ENCODE assay signal across 9 cellular contexts in genomic region chr11:102046841-102047240, GRCh38. TPM values are rescaled to one million over a fixed set of nuclear protein-coding genes. Genes with fewer than 3 reads are reported as not detected.
A peak's percentile ranks its signal among the peaks of the same experiment; 100 is the strongest.
DNase-seq lines count a peak whose midpoint lies in the region; ATAC-seq, FAIRE-seq and TF ChIP-seq lines count a peak whose summit lies in the region.
"Had no signal": no experiment of that assay in that cellular context is flagged by ENCODE, and none has a peak within 500 bp of the region (broad histone marks: within the 10 kb centered on the region; RNA-seq: fewer than 3 reads in every experiment).

No MANE protein-coding gene starts in this region.

- no peaks in the 10 kb centered on the region for H3K36me3 Mint-ChIP-seq in neural progenitor cell

- H3K4me1 ChIP-seq in PC-3 (ENCODE audit: insufficient read depth, low read length) (no peaks in the 10 kb centered on the region), endothelial cell of umbilical vein (ENCODE audit: control insufficient read depth, extremely low read depth, insufficient read depth, low read length) (peaks cover 15% of the 10 kb centered on the region), neural progenitor cell (no peaks in the 10 kb centered on the region)

- H3K9me2 ChIP-seq in PC-3 (replicated peaks; ENCODE audit: low read length): no peaks in the 10 kb centered on the region

- peak overlapping the region; percentile 97 for H3K4me2 ChIP-seq in PC-3 (ENCODE audit: low read length)
- peak overlapping the region; percentile 76 for H3K4me2 ChIP-seq in endothelial cell of umbilical vein (ENCODE audit: insufficient read depth, low read length)
- H3K4me2 ChIP-seq in neural progenitor cell: peak overlapping the region; percentile 72

- TF ChIP-seq CTCF in AG09319 (IDR thresholded peaks at IDR 0.05; ENCODE audit: low read depth, low read length) (no peak), PC-3 (conservative IDR thresholded peaks at IDR 0.05; ENCODE audit: low read depth, low read length) (no peak), endothelial cell of umbilical vein (IDR thresholded peaks at IDR 0.05; ENCODE audit: extremely low read depth in 1 of 2, insufficient read depth in 1 of 2, low read depth in 1 of 2, low read length in 2 of 2) (no peak), neural progenitor cell (IDR thresholded peaks at IDR 0.05) (no peak)

- no peaks in the 10 kb centered on the region for H3K36me3 ChIP-seq in PC-3 (ENCODE audit: low read depth, low read length)
- H3K36me3 ChIP-seq in endothelial cell of umbilical vein (ENCODE audit: control insufficient read depth in 2 of 2, extremely low read depth in 1 of 2, insufficient read depth in 2 of 2, low read length in 2 of 2): no peaks in the 10 kb centered on the region
- H3K36me3 ChIP-seq in neural progenitor cell: no peaks in the 10 kb centered on the region

- H3K27ac ChIP-seq in PC-3 (ENCODE audit: low read length): no peak overlapping the region
- H3K27ac ChIP-seq in endothelial cell of umbilical vein (ENCODE audit: insufficient read depth, low read depth, low read length): no peak overlapping the region
- H3K27ac ChIP-seq in neural progenitor cell: no peak overlapping the region

- H3K4me3 Mint-ChIP-seq in neural progenitor cell: peak overlapping the region; percentile 80

- H3K4me3 ChIP-seq in PC-3 (ENCODE audit: low read length): peak overlapping the region; percentile 78
- peak overlapping the region in 2 of 3 experiments; percentile 42 to 60 for H3K4me3 ChIP-seq in endothelial cell of umbilical vein (replicated peaks in 1 of 3; ENCODE audit: insufficient read depth in 1 of 3, low read depth in 1 of 3, low read length in 3 of 3)
- H3K4me3 ChIP-seq in neural progenitor cell: peak overlapping the region; percentile 40

- H4K20me1 ChIP-seq in PC-3 (ENCODE audit: low read length): no peaks in the 10 kb centered on the region
- H4K20me1 ChIP-seq in endothelial cell of umbilical vein (replicated peaks; ENCODE audit: control insufficient read depth, extremely low read depth, insufficient read depth, low read length): no peaks in the 10 kb centered on the region
- H4K20me1 ChIP-seq in neural progenitor cell (ENCODE audit: low read depth): no peaks in the 10 kb centered on the region

- H3K9me3 Mint-ChIP-seq in neural progenitor cell: peaks cover 3% of the 10 kb centered on the region

- no peaks in the 10 kb centered on the region for H3K27me3 Mint-ChIP-seq in neural progenitor cell (ENCODE audit: insufficient read depth, low read depth)

- no peak overlapping the region for H3K27ac Mint-ChIP-seq in neural progenitor cell

- H3K9ac ChIP-seq in PC-3 (ENCODE audit: low read length) (peak overlapping the region; percentile 53), endothelial cell of umbilical vein (replicated peaks; ENCODE audit: extremely low read depth, insufficient read depth, low read length) (no peak overlapping the region), neural progenitor cell (no peak overlapping the region)

- FAIRE-seq in endothelial cell of umbilical vein (lab: Jason Lieb, UNC): peak; percentile 18
- no peak for FAIRE-seq in GM12892 (lab: Jason Lieb, UNC)
- FAIRE-seq: colon had no signal

- no peaks in the 10 kb centered on the region for H3K27me3 ChIP-seq in PC-3 (ENCODE audit: low read length)
- no peaks in the 10 kb centered on the region for H3K27me3 ChIP-seq in endothelial cell of umbilical vein (ENCODE audit: control insufficient read depth in 2 of 2, insufficient read depth in 2 of 2, low read length in 2 of 2)
- peaks cover 7% of the 10 kb centered on the region for H3K27me3 ChIP-seq in neural progenitor cell

- dilution Hi-C loops in endothelial cell of umbilical vein (cut with MboI; ENCODE audit: extremely low pct_ligation_motif_present, low sequenced_read_pairs): no loop called here

- H3K79me2 ChIP-seq in PC-3 (ENCODE audit: low read length) (no peaks in the 10 kb centered on the region), endothelial cell of umbilical vein (ENCODE audit: control insufficient read depth, insufficient read depth, low read length) (no peaks in the 10 kb centered on the region), neural progenitor cell (ENCODE audit: low read depth) (no peaks in the 10 kb centered on the region)

- TSS peak; percentile 57 for BruUV-seq in PC-3 (replicated peaks; lab: Mats Ljungman, UMichigan)
- no TSS peak for BruUV-seq in endothelial cell of umbilical vein (replicated peaks; lab: Mats Ljungman, UMichigan)

- H3K4me1 Mint-ChIP-seq in neural progenitor cell: peaks cover 14% of the 10 kb centered on the region

- DNase-seq in AG09319 (ENCODE audit: extremely low read depth, low read depth) (peak; percentile 14), PC-3 (no peak), endothelial cell of umbilical vein (ENCODE audit: low read depth, low spot score) (no peak), neural progenitor cell (ENCODE audit: low spot score) (no peak), GM12892 (ENCODE audit: insufficient read length) (no peak), NCI-H524 (lab: John Stamatoyannopoulos, UW) (no peak), Kasumi-1 (lab: John Stamatoyannopoulos, UW) (no peak), NCI-H446 (lab: John Stamatoyannopoulos, UW) (no peak)

- ATAC-seq in PC-3: no peak

- CTCF ChIA-PET in PC-3 (lab: Charles Lee): no interaction called here
- CTCF ChIA-PET in endothelial cell of umbilical vein (lab: Charles Lee): interaction anchor here (0.7 to 1.7 kb wide), 2 partner anchors 39 to 177 kb away, joined by 3 to 6 read pairs; no protein-coding TSS in a partner anchor

- H2AFZ ChIP-seq in PC-3 (ENCODE audit: low read length): peak overlapping the region; percentile 97
- H2AFZ ChIP-seq in endothelial cell of umbilical vein (ENCODE audit: low read depth, low read length): peak overlapping the region; percentile 91
- peak overlapping the region; percentile 92 for H2AFZ ChIP-seq in neural progenitor cell (replicated peaks)

- no peak for TF ChIP-seq POLR2A in endothelial cell of umbilical vein (IDR thresholded peaks at IDR 0.05; ENCODE audit: low read depth, low read length)
- no peak for TF ChIP-seq POLR2A in GM12892 (IDR thresholded peaks at IDR 0.05; ENCODE audit: low read depth, low read length)

- POLR2A ChIA-PET in PC-3 (lab: Charles Lee; ENCODE audit: unreplicated experiment) (no interaction called here), endothelial cell of umbilical vein (lab: Charles Lee) (no interaction called here)

- intact Hi-C loops in PC-3 (cut with micrococcal nuclease): loop anchor here (1.0 kb wide), 1 partner anchor 63 kb away; the partner anchor contains the start of gene YAP1
- intact Hi-C loops in endothelial cell of umbilical vein (cut with micrococcal nuclease): no loop called here

- H3K9me3 ChIP-seq in PC-3 (ENCODE audit: low read length) (no peaks in the 10 kb centered on the region), endothelial cell of umbilical vein (replicated peaks; ENCODE audit: control insufficient read depth, insufficient read depth, low read length) (no peaks in the 10 kb centered on the region), neural progenitor cell (ENCODE audit: low read depth) (no peaks in the 10 kb centered on the region)

- H3K9me1 ChIP-seq in endothelial cell of umbilical vein (replicated peaks; ENCODE audit: control insufficient read depth, extremely low read depth, insufficient read depth, low read length): no peaks in the 10 kb centered on the region

- no peaks in the 10 kb centered on the region for H3F3A ChIP-seq in PC-3 (ENCODE audit: low read length, unreplicated experiment)
- H3F3A ChIP-seq in neural progenitor cell (ENCODE audit: low read depth): no peaks in the 10 kb centered on the region

TF ChIP-seq in endothelial cell of umbilical vein, 7 proteins besides CTCF, POLR2A, EP300 and RAD21:
- no peak for TF ChIP-seq FOS (IDR thresholded peaks at IDR 0.05; ENCODE audit: borderline replicate concordance, insufficient read depth, low read length)
- no peak for TF ChIP-seq JUN (IDR thresholded peaks at IDR 0.05; ENCODE audit: borderline replicate concordance, insufficient read depth, insufficient read length, low read depth)
- TF ChIP-seq GATA2 (IDR thresholded peaks at IDR 0.05; ENCODE audit: insufficient read depth, insufficient read length, low read depth, low read length): no peak
- TF ChIP-seq POLR2AphosphoS5 (IDR thresholded peaks at IDR 0.05; ENCODE audit: insufficient read depth, low read depth, low read length): no peak

RNA-seq across cellular contexts. Expression of gene CFAP300, which starts 0.4 kb away (rescaled TPM):
- 3.2 and 3.9 TPM in 2 replicates for total RNA-seq in PC-3 (2014; rRNA removed)
- not detected in 2 replicates for total RNA-seq in endothelial cell of umbilical vein
- polyA plus RNA-seq in endothelial cell of umbilical vein: 0.03 and 0.07 TPM in 2 replicates
- 0.06 TPM in 1 of 2 replicates, not detected in the other for polyA plus RNA-seq in endothelial cell of umbilical vein (2011; cell fraction: cytosol; rRNA removed)
- polyA plus RNA-seq in endothelial cell of umbilical vein (2011; cell fraction: nucleus; rRNA removed): 0.12 TPM in 1 of 2 replicates, not detected in the other
- polyA plus RNA-seq in endothelial cell of umbilical vein (2012): 0.16 and 0.60 TPM in 2 replicates
- not detected in 2 replicates for polyA minus RNA-seq in endothelial cell of umbilical vein
- polyA minus RNA-seq in endothelial cell of umbilical vein (2011; cell fraction: cytosol; rRNA and poly(A)+ RNA removed): not detected
- polyA minus RNA-seq in endothelial cell of umbilical vein (2011; cell fraction: nucleus; rRNA and poly(A)+ RNA removed): not detected in 2 replicates
- total RNA-seq in neural progenitor cell (ENCODE audit: low replicate concordance): 3.5 and 15.2 TPM in 2 replicates
- polyA plus RNA-seq in GM12892 (2012; ENCODE audit: missing spikeins): not detected
